30 cellular contexts compared by ENCODE assay signal in genomic region chr20:2544211-2544610, GRCh38. TPM values are rescaled to one million over a fixed set of nuclear protein-coding genes. Genes with fewer than 3 reads are reported as not detected.
"Had no signal": no experiment of that assay in that cellular context is flagged by ENCODE, and none has a peak within 500 bp of the region (broad histone marks: within the 10 kb centered on the region; RNA-seq: fewer than 3 reads in every experiment).

No MANE protein-coding gene starts in this region.

- H3K79me2 ChIP-seq: hepatocyte, parathyroid adenoma had no signal

- H3K36me3 ChIP-seq: gastrocnemius medialis, left lung, neural progenitor cell, right lobe of liver, tibial artery had no signal

- DNase-seq: cortex of kidney; dorsolateral prefrontal cortex; effector CD4-positive, alpha-beta T cell; gastrocnemius medialis; head of caudate nucleus; left cardiac atrium; left lung; mammary epithelial cell; mesendoderm; midbrain; naive thymus-derived CD4-positive, alpha-beta T cell; right lobe of liver; stimulated activated CD4-positive, alpha-beta T cell treated with anti-CD3 and anti-CD28 coated beads, Interleukin-12 subunit alpha, Interleukin-12 subunit beta, amount 100 ng/mL, for 4 hours; stimulated activated CD4-positive, alpha-beta T cell treated with anti-CD3 and anti-CD28 coated beads, Interleukin-1b, Interleukin-23, amount 100 ng/mL, for 48 hours; stimulated activated CD4-positive, alpha-beta T cell treated with anti-CD3 and anti-CD28 coated beads, Interleukin-4, amount 100 ng/mL, for 1 hour; stimulated activated naive CD8-positive, alpha-beta T cell treated with anti-CD3 and anti-CD28 coated beads, Interleukin-15, Interleukin-2, amounts not matched to agents 100 U/mL and 50 U/mL, for 24 hours; substantia nigra; testis; tibial artery had no signal

- H3K9ac ChIP-seq: neural progenitor cell, parathyroid adenoma had no signal

- H3K4me1 ChIP-seq: gastrocnemius medialis, left lung, neural progenitor cell, parathyroid adenoma, right lobe of liver, tibial artery had no signal

- H3K27ac ChIP-seq: dorsolateral prefrontal cortex, epithelial cell of prostate, gastrocnemius medialis, hepatocyte, left lung, neural progenitor cell, parathyroid adenoma, right lobe of liver, testis, tibial artery had no signal

- FAIRE-seq: islet of Langerhans had no signal

- H3K4me3 ChIP-seq: dorsolateral prefrontal cortex, gastrocnemius medialis, hepatocyte, left lung, neural progenitor cell, right lobe of liver, smooth muscle cell, testis, tibial artery had no signal

- H3K4me2 ChIP-seq: hepatocyte, neural progenitor cell, smooth muscle cell had no signal

- H2AFZ ChIP-seq: hepatocyte, neural progenitor cell, parathyroid adenoma had no signal

- H3K27me3 ChIP-seq: dorsolateral prefrontal cortex, right lobe of liver, testis had no signal

- H3K9me3 ChIP-seq: gastrocnemius medialis, left lung, right lobe of liver, testis, tibial artery had no signal

RNA-seq across cellular contexts. Expression of gene TMC2, which starts 7.8 kb away (rescaled TPM):
- total RNA-seq: esophagus mucosa, glomerular endothelial cell, hepatocyte, kidney epithelial cell, mammary epithelial cell, osteoblast, progenitor cell of endocrine pancreas, right lobe of liver, smooth muscle cell had no signal
- polyA plus RNA-seq: hepatocyte; mammary epithelial cell; naive thymus-derived CD4-positive, alpha-beta T cell; smooth muscle cell had no signal
